26 cellular contexts compared by ENCODE assay signal in genomic region chr2:29990112-29990511, GRCh38.
"Had no signal": no experiment of that assay in that cellular context is flagged by ENCODE, and none has a peak within 500 bp of the region (broad histone marks: within the 10 kb centered on the region; RNA-seq: fewer than 3 reads in every experiment).

No MANE protein-coding gene starts in this region.

- H3K27ac Mint-ChIP-seq: activated CD4-positive, alpha-beta T cell treated with anti-CD3 and anti-CD28 coated beads for 36 hours; activated CD8-positive, alpha-beta memory T cell treated with anti-CD3 and anti-CD28 coated beads, Interleukin-2, amount 10 ng/mL, durations not matched to agents 7 days and 5 days; activated CD8-positive, alpha-beta T cell treated with anti-CD3 and anti-CD28 coated beads, Interleukin-2, amount 10 ng/mL, durations not matched to agents 7 days and 5 days; activated naive CD4-positive, alpha-beta T cell treated with anti-CD3 and anti-CD28 coated beads, Interleukin-2, amount 50 U/mL, for 72 hours; activated T-cell treated with anti-CD3 and anti-CD28 coated beads, Interleukin-2, amount 50 U/mL, for 72 hours; immature natural killer cell; progenitor cell of endocrine pancreas; stimulated activated memory B cell treated with anti-CD40 and anti-IgM and Interleukin-4, amounts not matched to agents 10 μg/mL and 1 μg/mL and 100 μg/mL, for 72 hours had no signal

- H3K4me2 ChIP-seq: smooth muscle cell had no signal

- H3K4me1 Mint-ChIP-seq: activated CD4-positive, alpha-beta T cell treated with anti-CD3 and anti-CD28 coated beads for 36 hours; activated CD8-positive, alpha-beta memory T cell treated with anti-CD3 and anti-CD28 coated beads, Interleukin-2, amount 10 ng/mL, durations not matched to agents 7 days and 5 days; immature natural killer cell; nephron; stimulated activated memory B cell treated with anti-CD40 and anti-IgM and Interleukin-4, amounts not matched to agents 10 μg/mL and 1 μg/mL and 100 μg/mL, for 72 hours had no signal

- H3K36me3 Mint-ChIP-seq: activated CD8-positive, alpha-beta memory T cell treated with anti-CD3 and anti-CD28 coated beads, Interleukin-2, amount 10 ng/mL, durations not matched to agents 7 days and 5 days; activated naive CD4-positive, alpha-beta T cell treated with anti-CD3 and anti-CD28 coated beads, Interleukin-2, amount 50 U/mL, for 72 hours; immature natural killer cell; stimulated activated memory B cell treated with anti-CD40 and anti-IgM and Interleukin-4, amounts not matched to agents 10 μg/mL and 1 μg/mL and 100 μg/mL, for 72 hours had no signal

- ATAC-seq: activated CD4-positive, alpha-beta T cell treated with anti-CD3 and anti-CD28 coated beads for 36 hours; activated CD8-positive, alpha-beta memory T cell treated with anti-CD3 and anti-CD28 coated beads, Interleukin-2, amount 10 ng/mL, durations not matched to agents 7 days and 5 days; activated CD8-positive, alpha-beta T cell treated with anti-CD3 and anti-CD28 coated beads, Interleukin-2, amount 10 ng/mL, durations not matched to agents 7 days and 5 days; activated naive CD4-positive, alpha-beta T cell treated with anti-CD3 and anti-CD28 coated beads, Interleukin-2, amount 50 U/mL, for 72 hours; activated T-cell treated with anti-CD3 and anti-CD28 coated beads, Interleukin-2, amount 50 U/mL, for 72 hours; gastrocnemius medialis; left lung; lower lobe of right lung; stimulated activated memory B cell treated with anti-CD40 and anti-IgM and Interleukin-4, amounts not matched to agents 10 μg/mL and 1 μg/mL and 100 μg/mL, for 72 hours had no signal

- DNase-seq: activated CD4-positive, alpha-beta T cell treated with anti-CD3 and anti-CD28 coated beads for 36 hours; activated CD4-positive, CD25-positive, alpha-beta regulatory T cell; activated CD8-positive, alpha-beta memory T cell treated with anti-CD3 and anti-CD28 coated beads, Interleukin-2, amount 10 ng/mL, durations not matched to agents 7 days and 5 days; activated CD8-positive, alpha-beta T cell treated with anti-CD3 and anti-CD28 coated beads, Interleukin-2, amount 10 ng/mL, durations not matched to agents 7 days and 5 days; activated naive CD4-positive, alpha-beta T cell; activated T-cell treated with anti-CD3 and anti-CD28 coated beads, Interleukin-2, amount 50 U/mL, for 72 hours; central memory CD4-positive, alpha-beta T cell; gastrocnemius medialis; glutamatergic neuron; immature natural killer cell; kidney; left lung; lower lobe of right lung; ovary; retina; stimulated activated CD4-positive, alpha-beta T cell treated with anti-CD3 and anti-CD28 coated beads, Interleukin-1b, Interleukin-23, amount 100 ng/mL, for 48 hours; stimulated activated CD4-positive, alpha-beta T cell treated with anti-CD3 and anti-CD28 coated beads, Interleukin-4, amount 100 ng/mL, for 4 hours; stimulated activated CD8-positive, alpha-beta memory T cell treated with anti-CD3 and anti-CD28 coated beads, Interleukin-4, amount 100 ng/mL, for 48 hours; stomach; thyroid gland had no signal

- FAIRE-seq: kidney had no signal

- H3K4me3 Mint-ChIP-seq: activated CD4-positive, alpha-beta T cell treated with anti-CD3 and anti-CD28 coated beads for 36 hours; activated CD8-positive, alpha-beta memory T cell treated with anti-CD3 and anti-CD28 coated beads, Interleukin-2, amount 10 ng/mL, durations not matched to agents 7 days and 5 days; activated CD8-positive, alpha-beta T cell treated with anti-CD3 and anti-CD28 coated beads, Interleukin-2, amount 10 ng/mL, durations not matched to agents 7 days and 5 days; activated T-cell treated with anti-CD3 and anti-CD28 coated beads, Interleukin-2, amount 50 U/mL, for 72 hours; immature natural killer cell; nephron; stimulated activated memory B cell treated with anti-CD40 and anti-IgM and Interleukin-4, amounts not matched to agents 10 μg/mL and 1 μg/mL and 100 μg/mL, for 72 hours had no signal

- H3K27ac ChIP-seq: breast epithelium, gastrocnemius medialis, left lung, lower lobe of right lung, ovary, stomach, thyroid gland had no signal

- H3K27me3 Mint-ChIP-seq: activated CD8-positive, alpha-beta memory T cell treated with anti-CD3 and anti-CD28 coated beads, Interleukin-2, amount 10 ng/mL, durations not matched to agents 7 days and 5 days; progenitor cell of endocrine pancreas had no signal

- H3K9me3 Mint-ChIP-seq: activated naive CD4-positive, alpha-beta T cell treated with anti-CD3 and anti-CD28 coated beads, Interleukin-2, amount 50 U/mL, for 72 hours; activated T-cell treated with anti-CD3 and anti-CD28 coated beads, Interleukin-2, amount 50 U/mL, for 72 hours; immature natural killer cell; nephron; stimulated activated memory B cell treated with anti-CD40 and anti-IgM and Interleukin-4, amounts not matched to agents 10 μg/mL and 1 μg/mL and 100 μg/mL, for 72 hours had no signal

- H3K36me3 ChIP-seq: breast epithelium, gastrocnemius medialis, left lung, lower lobe of right lung, ovary, stomach, thyroid gland had no signal

- H3K4me1 ChIP-seq: breast epithelium, gastrocnemius medialis, left lung, lower lobe of right lung, stomach, thyroid gland had no signal

- H3K4me3 ChIP-seq: breast epithelium, gastrocnemius medialis, left lung, lower lobe of right lung, ovary, smooth muscle cell, stomach, thyroid gland had no signal

- H3K27me3 ChIP-seq: breast epithelium, ovary, thyroid gland had no signal

- H3K9me3 ChIP-seq: breast epithelium, gastrocnemius medialis, left lung, lower lobe of right lung, ovary, stomach, thyroid gland had no signal
